Comparison of ENCODE assay signal across 13 cellular contexts in the genomic region with DNA sequence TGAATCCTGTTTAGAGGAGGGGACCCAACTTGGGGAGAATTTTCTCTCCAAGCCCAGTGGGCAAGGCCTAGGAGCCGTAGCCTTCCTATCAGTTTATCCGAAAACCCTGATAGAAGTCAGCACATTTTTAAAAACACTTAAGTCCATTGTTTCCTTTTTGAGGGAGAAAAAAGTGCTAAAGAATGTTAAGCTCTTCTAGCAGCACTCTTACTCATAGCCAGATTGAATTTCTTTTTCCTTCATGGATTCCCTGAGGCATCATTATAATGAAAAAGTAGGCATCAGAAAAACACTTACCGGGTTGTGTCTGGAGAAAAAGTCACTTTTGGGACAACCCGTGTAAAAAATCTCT.
DNase-seq lines count a peak whose midpoint lies in the region; ATAC-seq and TF ChIP-seq lines count a peak whose summit lies in the region.
"Had no signal": no experiment of that assay in that cellular context is flagged by ENCODE, and none has a peak within 500 bp of the region (broad histone marks: within the 10 kb centered on the region; RNA-seq: fewer than 3 reads in every experiment).

No MANE protein-coding gene starts in this region.

- TF ChIP-seq CTCF in AG10803 (conservative IDR thresholded peaks at IDR 0.05; ENCODE audit: low read length), result no peak
- no peak for TF ChIP-seq CTCF in fibroblast of lung (conservative IDR thresholded peaks at IDR 0.05 in 1 of 2, IDR thresholded peaks at IDR 0.05 in 1 of 2; ENCODE audit: low read depth in 1 of 2, low read length in 2 of 2)
- no peak for TF ChIP-seq CTCF in osteoblast (IDR thresholded peaks at IDR 0.05; ENCODE audit: extremely low read depth, low read depth, low read length)
- TF ChIP-seq CTCF in endothelial cell (IDR thresholded peaks at IDR 0.05; ENCODE audit: unreplicated experiment), result no peak

- no peaks in the 10 kb centered on the region for H3K36me3 ChIP-seq in fibroblast of lung (ENCODE audit: control insufficient read depth, insufficient read depth, low read length)
- H3K36me3 ChIP-seq in osteoblast (ENCODE audit: insufficient read depth, low read length), result no peaks in the 10 kb centered on the region
- H3K36me3 ChIP-seq: suprapubic skin had no signal

- H3K9me3 ChIP-seq in fibroblast of lung (ENCODE audit: control insufficient read depth, insufficient read depth, low read depth, low read length) (no peaks in the 10 kb centered on the region), osteoblast (ENCODE audit: low read depth, low read length) (no peaks in the 10 kb centered on the region)
- H3K9me3 ChIP-seq: suprapubic skin had no signal

- in situ Hi-C loops in SK-MEL-5 (cut with HindIII; ENCODE audit: low pct_unique_long_range_greater_than_20kb, low sequenced_read_pairs), result no loop called here

- no peaks in the 10 kb centered on the region for H4K20me1 ChIP-seq in fibroblast of lung (ENCODE audit: control insufficient read depth, extremely low read depth, insufficient read depth, low read length)
- no peaks in the 10 kb centered on the region for H4K20me1 ChIP-seq in osteoblast (ENCODE audit: insufficient read depth, low read length)

- no peak overlapping the region for H3K4me3 Mint-ChIP-seq in activated CD8-positive, alpha-beta T cell treated with anti-CD3 and anti-CD28 coated beads, Interleukin-2, amount 10 ng/mL, durations not matched to agents 7 days and 5 days
- no peak overlapping the region for H3K4me3 Mint-ChIP-seq in endothelial cell (ENCODE audit: unreplicated experiment)
- H3K4me3 Mint-ChIP-seq: activated naive CD8-positive, alpha-beta T cell had no signal

- no peak overlapping the region for H3K4me2 ChIP-seq in fibroblast of lung (ENCODE audit: extremely low read depth, insufficient read depth, low read length)
- H3K4me2 ChIP-seq in osteoblast (ENCODE audit: insufficient read depth, low read length), result peak overlapping the region; percentile 76

- peaks cover 12% of the 10 kb centered on the region for H3K9me3 Mint-ChIP-seq in activated CD8-positive, alpha-beta T cell treated with anti-CD3 and anti-CD28 coated beads, Interleukin-2, amount 10 ng/mL, durations not matched to agents 7 days and 5 days (ENCODE audit: insufficient read depth)
- H3K9me3 Mint-ChIP-seq in endothelial cell (ENCODE audit: unreplicated experiment), result no peaks in the 10 kb centered on the region

- H3K27ac ChIP-seq in fibroblast of lung (ENCODE audit: insufficient read depth, low read length) (no peak overlapping the region), osteoblast (ENCODE audit: low read depth, low read length) (peak overlapping the region; percentile 92)
- H3K27ac ChIP-seq: suprapubic skin had no signal

- H3K79me2 ChIP-seq in fibroblast of lung (ENCODE audit: control insufficient read depth, insufficient read depth, low read length) (no peaks in the 10 kb centered on the region), osteoblast (ENCODE audit: insufficient read depth, low read length) (no peaks in the 10 kb centered on the region)

- no peak overlapping the region for H3K27ac Mint-ChIP-seq in activated CD8-positive, alpha-beta T cell treated with anti-CD3 and anti-CD28 coated beads, Interleukin-2, amount 10 ng/mL, durations not matched to agents 7 days and 5 days
- no peak overlapping the region for H3K27ac Mint-ChIP-seq in endothelial cell (ENCODE audit: unreplicated experiment)
- H3K27ac Mint-ChIP-seq: activated naive CD8-positive, alpha-beta T cell had no signal

- H3K36me3 Mint-ChIP-seq in activated CD8-positive, alpha-beta T cell treated with anti-CD3 and anti-CD28 coated beads, Interleukin-2, amount 10 ng/mL, durations not matched to agents 7 days and 5 days (ENCODE audit: low read depth), result no peaks in the 10 kb centered on the region
- H3K36me3 Mint-ChIP-seq in endothelial cell (ENCODE audit: low read depth, unreplicated experiment), result no peaks in the 10 kb centered on the region
- H3K36me3 Mint-ChIP-seq: activated naive CD8-positive, alpha-beta T cell had no signal

- H3K4me3 ChIP-seq in AG10803 (ENCODE audit: low read length), result no peak overlapping the region
- no peak overlapping the region for H3K4me3 ChIP-seq in fibroblast of lung (replicated peaks in 1 of 4; ENCODE audit: control extremely low read depth in 1 of 4, insufficient read depth in 1 of 4, low read depth in 3 of 4, low read length in 4 of 4)
- peak overlapping the region; percentile 42 for H3K4me3 ChIP-seq in osteoblast (ENCODE audit: insufficient read depth, low read length)
- H3K4me3 ChIP-seq: suprapubic skin had no signal

- H3K4me1 Mint-ChIP-seq in activated CD8-positive, alpha-beta T cell treated with anti-CD3 and anti-CD28 coated beads, Interleukin-2, amount 10 ng/mL, durations not matched to agents 7 days and 5 days (ENCODE audit: low read depth), result no peaks in the 10 kb centered on the region
- H3K4me1 Mint-ChIP-seq in endothelial cell (ENCODE audit: unreplicated experiment), result peaks cover 6% of the 10 kb centered on the region

- DNase-seq in AG10803 (ENCODE audit: low read depth) (peak; percentile 66), SK-MEL-5 (ENCODE audit: low read depth, low spot score) (peak; percentile 15), fibroblast of lung (ENCODE audit: low read depth in 2 of 2) (peak; percentile 64 to 83), osteoblast (ENCODE audit: insufficient read length, low spot score, missing footprints) (peak; percentile 87), NCI-H2029 treated with DMSO at 0.1 percent for 48 hours (lab: John Stamatoyannopoulos, UW) (no peak), endothelial cell (ENCODE audit: low spot score) (no peak)
- no peak for DNase-seq in activated CD8-positive, alpha-beta T cell treated with anti-CD3 and anti-CD28 coated beads, Interleukin-2, amount 10 ng/mL, durations not matched to agents 7 days and 5 days
- DNase-seq: COR-L47, NCI-H774, nucleus accumbens had no signal

- H3K27me3 ChIP-seq in fibroblast of lung (ENCODE audit: control insufficient read depth, insufficient read depth, low read length) (no peaks in the 10 kb centered on the region), osteoblast (ENCODE audit: insufficient read depth, low read length) (no peaks in the 10 kb centered on the region)
- H3K27me3 ChIP-seq: suprapubic skin had no signal

- ATAC-seq in activated CD8-positive, alpha-beta T cell treated with anti-CD3 and anti-CD28 coated beads, Interleukin-2, amount 10 ng/mL, durations not matched to agents 7 days and 5 days, result no peak
- ATAC-seq in HG03095 (IDR thresholded peaks at IDR 0.05; ENCODE audit: unreplicated experiment), result no peak

- no peaks in the 10 kb centered on the region for H3K27me3 Mint-ChIP-seq in activated CD8-positive, alpha-beta T cell treated with anti-CD3 and anti-CD28 coated beads, Interleukin-2, amount 10 ng/mL, durations not matched to agents 7 days and 5 days (ENCODE audit: low read depth)
- peaks cover 1% of the 10 kb centered on the region for H3K27me3 Mint-ChIP-seq in endothelial cell (ENCODE audit: unreplicated experiment)
- H3K27me3 Mint-ChIP-seq: activated naive CD8-positive, alpha-beta T cell had no signal

- CTCF ChIA-PET in activated CD8-positive, alpha-beta T cell treated with anti-CD3 and anti-CD28 coated beads, Interleukin-2, amount 10 ng/mL, durations not matched to agents 7 days and 5 days (lab: Charles Lee), result no interaction called here

- no peak overlapping the region for H3K9ac ChIP-seq in fibroblast of lung (ENCODE audit: insufficient read depth, low read length)

- H3K4me1 ChIP-seq in fibroblast of lung (ENCODE audit: control insufficient read depth, extremely low read depth, insufficient read depth, low read length) (peaks cover 2% of the 10 kb centered on the region), osteoblast (ENCODE audit: insufficient read depth, low read length) (peaks cover 57% of the 10 kb centered on the region)
- H3K4me1 ChIP-seq: suprapubic skin had no signal

- POLR2A ChIA-PET in activated CD8-positive, alpha-beta T cell treated with anti-CD3 and anti-CD28 coated beads, Interleukin-2, amount 10 ng/mL, durations not matched to agents 7 days and 5 days (lab: Charles Lee), result no interaction called here

- no peak overlapping the region for H2AFZ ChIP-seq in fibroblast of lung (ENCODE audit: low read length)
- peak overlapping the region; percentile 88 for H2AFZ ChIP-seq in osteoblast (ENCODE audit: low read length)

Comparison
In these comparisons a context has a peak if more than half of its experiments do, and no peak if none do; other contexts are left out.
1. DNase-seq: peak in AG10803 (single experiment), SK-MEL-5 (single experiment), fibroblast of lung (2 of 2) and osteoblast (single experiment); none in activated CD8-positive, alpha-beta T cell treated with anti-CD3 and anti-CD28 coated beads, Interleukin-2, amount 10 ng/mL, durations not matched to agents 7 days and 5 days (single experiment), NCI-H2029 treated with DMSO at 0.1 percent for 48 hours (single experiment) and endothelial cell (single experiment).